In the genomic region with DNA sequence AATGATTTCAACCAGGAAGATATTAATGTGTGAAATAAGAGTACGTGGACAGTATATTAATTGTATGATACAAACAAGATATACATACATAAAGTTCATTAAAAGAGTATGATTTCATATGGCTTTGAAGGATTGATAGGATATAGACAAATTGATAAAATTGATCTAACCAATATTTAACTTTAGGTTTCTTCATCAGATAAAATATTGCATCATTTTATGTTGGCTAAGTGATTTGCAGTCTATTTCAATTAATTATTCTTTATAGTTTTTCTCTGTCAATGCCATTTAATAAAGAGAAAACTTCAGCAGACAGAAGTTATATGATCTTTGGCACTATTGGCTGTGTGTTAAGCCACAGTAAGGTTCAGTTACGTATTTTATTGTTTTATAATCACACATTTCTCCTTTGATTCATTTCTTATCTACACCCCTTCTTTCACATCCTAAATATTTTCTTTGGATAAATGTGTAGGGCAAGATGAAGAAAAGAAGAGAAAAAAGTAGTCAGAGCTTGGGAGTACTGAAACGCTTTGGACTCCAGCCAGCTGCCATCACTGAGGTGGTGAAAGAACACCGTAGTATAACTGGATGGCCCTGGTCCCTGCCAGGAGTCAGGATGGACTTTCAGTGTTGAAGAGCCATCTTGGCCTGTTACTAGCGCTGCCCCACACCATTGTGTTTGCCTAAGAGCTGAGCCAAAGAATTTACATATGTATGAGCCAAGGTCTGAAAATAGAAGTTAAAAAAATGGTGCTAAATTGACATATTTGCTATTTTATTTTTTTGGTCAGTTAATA, we compare ENCODE assay signal across 1 cellular context.
TF ChIP-seq lines count a peak whose summit lies in the region.

No MANE protein-coding gene starts in this region.

TF ChIP-seq in K562, 482 proteins besides CTCF, POLR2A, EP300 and RAD21 (continued from another document):
- TF ChIP-seq, protein P1, sequence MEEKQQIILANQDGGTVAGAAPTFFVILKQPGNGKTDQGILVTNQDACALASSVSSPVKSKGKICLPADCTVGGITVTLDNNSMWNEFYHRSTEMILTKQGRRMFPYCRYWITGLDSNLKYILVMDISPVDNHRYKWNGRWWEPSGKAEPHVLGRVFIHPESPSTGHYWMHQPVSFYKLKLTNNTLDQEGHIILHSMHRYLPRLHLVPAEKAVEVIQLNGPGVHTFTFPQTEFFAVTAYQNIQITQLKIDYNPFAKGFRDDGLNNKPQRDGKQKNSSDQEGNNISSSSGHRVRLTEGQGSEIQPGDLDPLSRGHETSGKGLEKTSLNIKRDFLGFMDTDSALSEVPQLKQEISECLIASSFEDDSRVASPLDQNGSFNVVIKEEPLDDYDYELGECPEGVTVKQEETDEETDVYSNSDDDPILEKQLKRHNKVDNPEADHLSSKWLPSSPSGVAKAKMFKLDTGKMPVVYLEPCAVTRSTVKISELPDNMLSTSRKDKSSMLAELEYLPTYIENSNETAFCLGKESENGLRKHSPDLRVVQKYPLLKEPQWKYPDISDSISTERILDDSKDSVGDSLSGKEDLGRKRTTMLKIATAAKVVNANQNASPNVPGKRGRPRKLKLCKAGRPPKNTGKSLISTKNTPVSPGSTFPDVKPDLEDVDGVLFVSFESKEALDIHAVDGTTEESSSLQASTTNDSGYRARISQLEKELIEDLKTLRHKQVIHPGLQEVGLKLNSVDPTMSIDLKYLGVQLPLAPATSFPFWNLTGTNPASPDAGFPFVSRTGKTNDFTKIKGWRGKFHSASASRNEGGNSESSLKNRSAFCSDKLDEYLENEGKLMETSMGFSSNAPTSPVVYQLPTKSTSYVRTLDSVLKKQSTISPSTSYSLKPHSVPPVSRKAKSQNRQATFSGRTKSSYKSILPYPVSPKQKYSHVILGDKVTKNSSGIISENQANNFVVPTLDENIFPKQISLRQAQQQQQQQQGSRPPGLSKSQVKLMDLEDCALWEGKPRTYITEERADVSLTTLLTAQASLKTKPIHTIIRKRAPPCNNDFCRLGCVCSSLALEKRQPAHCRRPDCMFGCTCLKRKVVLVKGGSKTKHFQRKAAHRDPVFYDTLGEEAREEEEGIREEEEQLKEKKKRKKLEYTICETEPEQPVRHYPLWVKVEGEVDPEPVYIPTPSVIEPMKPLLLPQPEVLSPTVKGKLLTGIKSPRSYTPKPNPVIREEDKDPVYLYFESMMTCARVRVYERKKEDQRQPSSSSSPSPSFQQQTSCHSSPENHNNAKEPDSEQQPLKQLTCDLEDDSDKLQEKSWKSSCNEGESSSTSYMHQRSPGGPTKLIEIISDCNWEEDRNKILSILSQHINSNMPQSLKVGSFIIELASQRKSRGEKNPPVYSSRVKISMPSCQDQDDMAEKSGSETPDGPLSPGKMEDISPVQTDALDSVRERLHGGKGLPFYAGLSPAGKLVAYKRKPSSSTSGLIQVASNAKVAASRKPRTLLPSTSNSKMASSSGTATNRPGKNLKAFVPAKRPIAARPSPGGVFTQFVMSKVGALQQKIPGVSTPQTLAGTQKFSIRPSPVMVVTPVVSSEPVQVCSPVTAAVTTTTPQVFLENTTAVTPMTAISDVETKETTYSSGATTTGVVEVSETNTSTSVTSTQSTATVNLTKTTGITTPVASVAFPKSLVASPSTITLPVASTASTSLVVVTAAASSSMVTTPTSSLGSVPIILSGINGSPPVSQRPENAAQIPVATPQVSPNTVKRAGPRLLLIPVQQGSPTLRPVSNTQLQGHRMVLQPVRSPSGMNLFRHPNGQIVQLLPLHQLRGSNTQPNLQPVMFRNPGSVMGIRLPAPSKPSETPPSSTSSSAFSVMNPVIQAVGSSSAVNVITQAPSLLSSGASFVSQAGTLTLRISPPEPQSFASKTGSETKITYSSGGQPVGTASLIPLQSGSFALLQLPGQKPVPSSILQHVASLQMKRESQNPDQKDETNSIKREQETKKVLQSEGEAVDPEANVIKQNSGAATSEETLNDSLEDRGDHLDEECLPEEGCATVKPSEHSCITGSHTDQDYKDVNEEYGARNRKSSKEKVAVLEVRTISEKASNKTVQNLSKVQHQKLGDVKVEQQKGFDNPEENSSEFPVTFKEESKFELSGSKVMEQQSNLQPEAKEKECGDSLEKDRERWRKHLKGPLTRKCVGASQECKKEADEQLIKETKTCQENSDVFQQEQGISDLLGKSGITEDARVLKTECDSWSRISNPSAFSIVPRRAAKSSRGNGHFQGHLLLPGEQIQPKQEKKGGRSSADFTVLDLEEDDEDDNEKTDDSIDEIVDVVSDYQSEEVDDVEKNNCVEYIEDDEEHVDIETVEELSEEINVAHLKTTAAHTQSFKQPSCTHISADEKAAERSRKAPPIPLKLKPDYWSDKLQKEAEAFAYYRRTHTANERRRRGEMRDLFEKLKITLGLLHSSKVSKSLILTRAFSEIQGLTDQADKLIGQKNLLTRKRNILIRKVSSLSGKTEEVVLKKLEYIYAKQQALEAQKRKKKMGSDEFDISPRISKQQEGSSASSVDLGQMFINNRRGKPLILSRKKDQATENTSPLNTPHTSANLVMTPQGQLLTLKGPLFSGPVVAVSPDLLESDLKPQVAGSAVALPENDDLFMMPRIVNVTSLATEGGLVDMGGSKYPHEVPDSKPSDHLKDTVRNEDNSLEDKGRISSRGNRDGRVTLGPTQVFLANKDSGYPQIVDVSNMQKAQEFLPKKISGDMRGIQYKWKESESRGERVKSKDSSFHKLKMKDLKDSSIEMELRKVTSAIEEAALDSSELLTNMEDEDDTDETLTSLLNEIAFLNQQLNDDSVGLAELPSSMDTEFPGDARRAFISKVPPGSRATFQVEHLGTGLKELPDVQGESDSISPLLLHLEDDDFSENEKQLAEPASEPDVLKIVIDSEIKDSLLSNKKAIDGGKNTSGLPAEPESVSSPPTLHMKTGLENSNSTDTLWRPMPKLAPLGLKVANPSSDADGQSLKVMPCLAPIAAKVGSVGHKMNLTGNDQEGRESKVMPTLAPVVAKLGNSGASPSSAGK (IDR thresholded peaks at IDR 0.05): no peak
- TF ChIP-seq ZNF75A (CRISPR knock-in tag; IDR thresholded peaks at IDR 0.05): no peak
- TF ChIP-seq XRCC3 (IDR thresholded peaks at IDR 0.05): no peak
- TF ChIP-seq CEBPB (tag; IDR thresholded peaks at IDR 0.05): 0 out of 2 replicates have a peak, but pooled peaks have one; percentile 8
- no peak for TF ChIP-seq ADNP (tag; IDR thresholded peaks at IDR 0.05)
- TF ChIP-seq U2AF1 (optimal IDR thresholded peaks at IDR 0.05; ENCODE audit: low read depth, low read length): no peak
- TF ChIP-seq CEBPG (CRISPR knock-in tag; IDR thresholded peaks at IDR 0.05): no peak
- TF ChIP-seq CEBPG (tag; conservative IDR thresholded peaks at IDR 0.05 in 1 of 2, IDR thresholded peaks at IDR 0.05 in 1 of 2): peak in 1 of 2 experiments; percentile 72; a peak in 2 of 4 replicates
- TF ChIP-seq, protein P2, sequence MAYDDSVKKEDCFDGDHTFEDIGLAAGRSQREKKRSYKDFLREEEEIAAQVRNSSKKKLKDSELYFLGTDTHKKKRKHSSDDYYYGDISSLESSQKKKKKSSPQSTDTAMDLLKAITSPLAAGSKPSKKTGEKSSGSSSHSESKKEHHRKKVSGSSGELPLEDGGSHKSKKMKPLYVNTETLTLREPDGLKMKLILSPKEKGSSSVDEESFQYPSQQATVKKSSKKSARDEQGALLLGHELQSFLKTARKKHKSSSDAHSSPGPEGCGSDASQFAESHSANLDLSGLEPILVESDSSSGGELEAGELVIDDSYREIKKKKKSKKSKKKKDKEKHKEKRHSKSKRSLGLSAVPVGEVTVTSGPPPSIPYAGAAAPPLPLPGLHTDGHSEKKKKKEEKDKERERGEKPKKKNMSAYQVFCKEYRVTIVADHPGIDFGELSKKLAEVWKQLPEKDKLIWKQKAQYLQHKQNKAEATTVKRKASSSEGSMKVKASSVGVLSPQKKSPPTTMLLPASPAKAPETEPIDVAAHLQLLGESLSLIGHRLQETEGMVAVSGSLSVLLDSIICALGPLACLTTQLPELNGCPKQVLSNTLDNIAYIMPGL (CRISPR knock-in tag; IDR thresholded peaks at IDR 0.05): no peak
- TF ChIP-seq TBL1XR1 (IDR thresholded peaks at IDR 0.05; ENCODE audit: low read length in 2 of 2): no peak
- TF ChIP-seq, protein P3, sequence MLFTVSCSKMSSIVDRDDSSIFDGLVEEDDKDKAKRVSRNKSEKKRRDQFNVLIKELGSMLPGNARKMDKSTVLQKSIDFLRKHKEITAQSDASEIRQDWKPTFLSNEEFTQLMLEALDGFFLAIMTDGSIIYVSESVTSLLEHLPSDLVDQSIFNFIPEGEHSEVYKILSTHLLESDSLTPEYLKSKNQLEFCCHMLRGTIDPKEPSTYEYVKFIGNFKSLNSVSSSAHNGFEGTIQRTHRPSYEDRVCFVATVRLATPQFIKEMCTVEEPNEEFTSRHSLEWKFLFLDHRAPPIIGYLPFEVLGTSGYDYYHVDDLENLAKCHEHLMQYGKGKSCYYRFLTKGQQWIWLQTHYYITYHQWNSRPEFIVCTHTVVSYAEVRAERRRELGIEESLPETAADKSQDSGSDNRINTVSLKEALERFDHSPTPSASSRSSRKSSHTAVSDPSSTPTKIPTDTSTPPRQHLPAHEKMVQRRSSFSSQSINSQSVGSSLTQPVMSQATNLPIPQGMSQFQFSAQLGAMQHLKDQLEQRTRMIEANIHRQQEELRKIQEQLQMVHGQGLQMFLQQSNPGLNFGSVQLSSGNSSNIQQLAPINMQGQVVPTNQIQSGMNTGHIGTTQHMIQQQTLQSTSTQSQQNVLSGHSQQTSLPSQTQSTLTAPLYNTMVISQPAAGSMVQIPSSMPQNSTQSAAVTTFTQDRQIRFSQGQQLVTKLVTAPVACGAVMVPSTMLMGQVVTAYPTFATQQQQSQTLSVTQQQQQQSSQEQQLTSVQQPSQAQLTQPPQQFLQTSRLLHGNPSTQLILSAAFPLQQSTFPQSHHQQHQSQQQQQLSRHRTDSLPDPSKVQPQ (CRISPR knock-in tag; IDR thresholded peaks at IDR 0.05; ENCODE audit: borderline replicate concordance): no peak
- no peak for TF ChIP-seq ZNF695 (CRISPR knock-in tag; IDR thresholded peaks at IDR 0.05)
- no peak for TF ChIP-seq EGR1 (conservative IDR thresholded peaks at IDR 0.05)
- TF ChIP-seq, protein P4, sequence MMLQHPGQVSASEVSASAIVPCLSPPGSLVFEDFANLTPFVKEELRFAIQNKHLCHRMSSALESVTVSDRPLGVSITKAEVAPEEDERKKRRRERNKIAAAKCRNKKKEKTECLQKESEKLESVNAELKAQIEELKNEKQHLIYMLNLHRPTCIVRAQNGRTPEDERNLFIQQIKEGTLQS (IDR thresholded peaks at IDR 0.05): peak; percentile 11; the same call in 1 of the 2 replicates
- TF ChIP-seq, protein P4 (CRISPR knock-in tag; conservative IDR thresholded peaks at IDR 0.05): no peak
- no peak for TF ChIP-seq STAT5A (IDR thresholded peaks at IDR 0.05; ENCODE audit: borderline replicate concordance, low read length)
